ENCODE assay signal across 8 cellular contexts in genomic region chr6:80106418-80107235, GRCh38. TPM values are rescaled to one million over a fixed set of nuclear protein-coding genes. Genes with fewer than 3 reads are reported as not detected.
A peak's percentile ranks its signal among the peaks of the same experiment; 100 is the strongest.
DNase-seq lines count a peak whose midpoint lies in the region; ATAC-seq lines count a peak whose summit lies in the region.

BCKDHB (plus strand) TSS chr6:80106671; CDS start chr6:80106694, 23 bp downstream.

- peak; percentile 95 for DNase-seq in COLO668 (lab: John Stamatoyannopoulos, UW; ENCODE audit: unreplicated experiment)
- DNase-seq in HT1080 (ENCODE audit: low read depth) = peak; percentile 97
- DNase-seq in NOMO-1 treated with DMSO at 0.1 percent for 48 hours (lab: John Stamatoyannopoulos, UW; ENCODE audit: unreplicated experiment) = peak; percentile 98
- DNase-seq in activated CD8-positive, alpha-beta memory T cell treated with anti-CD3 and anti-CD28 coated beads for 4 hours (ENCODE audit: low read depth in 2 of 2) = peak; percentile 93 to 96
- peak; percentile 98 to 99 (median 98) for DNase-seq in effector memory CD8-positive, alpha-beta T cell
- peak; percentile 99 for DNase-seq in medulla oblongata (ENCODE audit: extremely low spot score)
- peak; percentile 95 for DNase-seq in stimulated activated CD8-positive, alpha-beta memory T cell treated with anti-CD3 and anti-CD28 coated beads, Interleukin-12 subunit alpha, Interleukin-12 subunit beta, amount 100 ng/mL, for 1 hour (ENCODE audit: low read depth)

- peaks cover 13% of the 10 kb centered on the region for H3K36me3 Mint-ChIP-seq in effector memory CD8-positive, alpha-beta T cell (ENCODE audit: insufficient read depth)

- peaks cover 13 to 23% of the 10 kb centered on the region in 2 donors for H3K4me1 Mint-ChIP-seq in effector memory CD8-positive, alpha-beta T cell (ENCODE audit: low read depth in 2 of 2)

- ATAC-seq in GM21360 (IDR thresholded peaks at IDR 0.05; ENCODE audit: unreplicated experiment) = peak; percentile 98
- ATAC-seq in effector memory CD8-positive, alpha-beta T cell (replicated peaks) = peak; percentile 96

- H3K27me3 Mint-ChIP-seq in effector memory CD8-positive, alpha-beta T cell = peaks cover 12 to 18% of the 10 kb centered on the region in 2 donors

- H3K27ac Mint-ChIP-seq in effector memory CD8-positive, alpha-beta T cell = peak within 1 kb of the TSS; percentile 64 to 81

- H3K4me3 Mint-ChIP-seq in effector memory CD8-positive, alpha-beta T cell = peak within 1 kb of the TSS; percentile 79 to 95

- no peaks in the 10 kb centered on the region for H3K9me3 Mint-ChIP-seq in effector memory CD8-positive, alpha-beta T cell

RNA-seq across cellular contexts. Expression of gene BCKDHB, which starts in this region (rescaled TPM):
- total RNA-seq in HT1080 (2014; rRNA removed; shearing (Covaris generic)) = 9.4 and 11.5 TPM in 2 replicates
- polyA plus RNA-seq in HT1080 (2015; cell fraction: cytosol; rRNA removed) = 13.3 and 14.6 TPM in 2 replicates
- 15.5 and 18.3 TPM in 2 replicates for polyA plus RNA-seq in HT1080 (2015; cell fraction: nucleus; rRNA removed)

Comparison
In these comparisons a context has a peak if more than half of its experiments do, and no peak if none do; other contexts are left out.
1. Peak in every context shown above with its lines: DNase-seq and ATAC-seq.